In genomic region chr10:21523007-21523406, GRCh38 we compare ENCODE assay signal across 2 cellular contexts.
TF ChIP-seq lines count a peak whose summit lies in the region.

No MANE protein-coding gene starts in this region.

TF ChIP-seq in IMR-90, 13 proteins besides CTCF, POLR2A, EP300 and RAD21 (continued from another document):
- no peak for TF ChIP-seq ELK1 (IDR thresholded peaks at IDR 0.05; ENCODE audit: borderline replicate concordance, low read depth, low read length)
- no peak for TF ChIP-seq SMC3 (IDR thresholded peaks at IDR 0.05; ENCODE audit: low read depth, low read length)
- no peak for TF ChIP-seq FOS (IDR thresholded peaks at IDR 0.05; ENCODE audit: low read depth, low read length)
- no peak for TF ChIP-seq CHD1 (IDR thresholded peaks at IDR 0.05; ENCODE audit: low read depth, low read length)
- TF ChIP-seq USF2 (IDR thresholded peaks at IDR 0.05; ENCODE audit: low read depth, low read length): no peak

TF ChIP-seq in neural cell, 6 proteins besides CTCF, POLR2A, EP300 and RAD21 (continued from another document):
- TF ChIP-seq REST (IDR thresholded peaks at IDR 0.05; ENCODE audit: borderline replicate concordance) (no peak), MXI1 (conservative IDR thresholded peaks at IDR 0.05; ENCODE audit: poor library complexity, severe bottlenecking) (no peak)
